Comparison of ENCODE assay signal across 8 cellular contexts in genomic region chr10:23067939-23068775, GRCh38. TPM values are rescaled to one million over a fixed set of nuclear protein-coding genes. Genes with fewer than 3 reads are reported as not detected.
DNase-seq lines count a peak whose midpoint lies in the region; FAIRE-seq and TF ChIP-seq lines count a peak whose summit lies in the region.

No MANE protein-coding gene starts in this region.

- FAIRE-seq in GM19239 (lab: Jason Lieb, UNC) = peak; percentile 60
- no peak for FAIRE-seq in frontal cortex (lab: Jason Lieb, UNC)

- no peaks in the 10 kb centered on the region for H3K36me3 ChIP-seq in tibial nerve

- peaks cover 3% of the 10 kb centered on the region for H3K4me1 Mint-ChIP-seq in osteocyte (ENCODE audit: unreplicated experiment)

- 50 to 52% methylated on average over 16 of the region's 16 CpGs for WGBS in tibial nerve, 2 donors

- no peaks in the 10 kb centered on the region for H3K27me3 ChIP-seq in tibial nerve

- no peak overlapping the region for H3K4me3 Mint-ChIP-seq in osteocyte (ENCODE audit: unreplicated experiment)

- H3K4me3 ChIP-seq in AG10803 (ENCODE audit: low read length) = no peak overlapping the region
- H3K4me3 ChIP-seq in tibial nerve = no peak overlapping the region

- TF ChIP-seq POLR2A in tibial nerve (IDR thresholded peaks at IDR 0.05) = no peak

- no peaks in the 10 kb centered on the region for H3K36me3 Mint-ChIP-seq in osteocyte (ENCODE audit: unreplicated experiment)

- no peaks in the 10 kb centered on the region for H3K27me3 Mint-ChIP-seq in osteocyte (ENCODE audit: unreplicated experiment)

- no peaks in the 10 kb centered on the region for H3K9me3 Mint-ChIP-seq in osteocyte (ENCODE audit: unreplicated experiment)

- no peak overlapping the region for H3K27ac ChIP-seq in RWPE1
- no peak overlapping the region for H3K27ac ChIP-seq in tibial nerve

- POLR2A ChIA-PET in RWPE1 (lab: Yijun Ruan, JAX; ENCODE audit: low non-redundant PET) = no interaction called here

- H3K27ac Mint-ChIP-seq in osteocyte (ENCODE audit: unreplicated experiment) = no peak overlapping the region

- TF ChIP-seq CTCF in AG10803 (conservative IDR thresholded peaks at IDR 0.05; ENCODE audit: low read length) (peak; percentile 82), RWPE1 (conservative IDR thresholded peaks at IDR 0.05; ENCODE audit: low read depth) (peak; percentile 71), osteocyte (IDR thresholded peaks at IDR 0.05) (peak; percentile 72), tibial nerve (IDR thresholded peaks at IDR 0.05) (peak; percentile 51 to 85 (median 70))

- DNase-seq in AG10803 (ENCODE audit: low read depth) (peak; percentile 73), GM19239 (ENCODE audit: insufficient read length, low spot score) (peak; percentile 40), Kasumi-1 (lab: John Stamatoyannopoulos, UW) (peak; percentile 67 to 76), RWPE1 (ENCODE audit: low spot score) (peak; percentile 64), frontal cortex (ENCODE audit: low spot score in 2 of 2) (peak; percentile 43 to 51), osteocyte (ENCODE audit: extremely low spot score, unreplicated experiment) (peak; percentile 85), tibial nerve (ENCODE audit: low spot score in 2 of 2) (peak; percentile 68 to 84)
- DNase-seq in activated T-helper 9 cell treated with anti-CD3 and anti-CD28 coated beads, Interleukin-2, amount 50 U/mL, for 16 hours (ENCODE audit: low read depth) = peak; percentile 49

- peaks cover 0 to 13% (median 0%) of the 10 kb centered on the region in 4 donors for H3K4me1 ChIP-seq in tibial nerve

- TF ChIP-seq EP300 in tibial nerve (IDR thresholded peaks at IDR 0.05) = no peak

- CTCF ChIA-PET in RWPE1 (lab: Yijun Ruan, JAX) = no interaction called here

- H3K9me3 ChIP-seq in tibial nerve = no peaks in the 10 kb centered on the region

RNA-seq across cellular contexts. Expression of gene MSRB2, which starts 27.2 kb away (rescaled TPM):
- total RNA-seq in frontal cortex = 20.4 TPM
- total RNA-seq in osteocyte = 11.8 and 15.5 TPM in 2 replicates
- 10 to 100 TPM; 12.5 to 19.3 (median 16.0) TPM for total RNA-seq in tibial nerve
